9 cellular contexts compared by ENCODE assay signal in genomic region chr7:75937958-75938786, GRCh38. TPM values are rescaled to one million over a fixed set of nuclear protein-coding genes. Genes with fewer than 3 reads are reported as not detected.
DNase-seq lines count a peak whose midpoint lies in the region; ATAC-seq, FAIRE-seq and TF ChIP-seq lines count a peak whose summit lies in the region.
"Had no signal": no experiment of that assay in that cellular context is flagged by ENCODE, and none has a peak within 500 bp of the region (broad histone marks: within the 10 kb centered on the region; RNA-seq: fewer than 3 reads in every experiment).

No MANE protein-coding gene starts in this region.

- H3K36me3 Mint-ChIP-seq in CD8-positive, alpha-beta T cell = peaks cover 18% of the 10 kb centered on the region

- H3K27ac ChIP-seq in HCT116 (ENCODE audit: low read depth, low read length) (peak overlapping the region; percentile 10; the same call in 1 of the 2 replicates), GM12878 (ENCODE audit: control insufficient read depth, insufficient read depth) (no peak overlapping the region)
- H3K27ac ChIP-seq in CD8-positive, alpha-beta T cell (ENCODE audit: low read depth, low read length) = no peak overlapping the region

- H3K36me3 ChIP-seq in HCT116 (ENCODE audit: control insufficient read depth in 1 of 2, insufficient read depth in 2 of 2, low read length in 2 of 2) (no peaks in the 10 kb centered on the region), GM12878 (ENCODE audit: control insufficient read depth in 2 of 2, insufficient read depth in 2 of 2, low read length in 1 of 2) (no peaks in the 10 kb centered on the region; a peak in 1 of 4 replicates)
- no peaks in the 10 kb centered on the region for H3K36me3 ChIP-seq in CD8-positive, alpha-beta T cell (ENCODE audit: insufficient read depth, low read length)

- H3K9me3 Mint-ChIP-seq in CD8-positive, alpha-beta T cell = no peaks in the 10 kb centered on the region
- H3K9me3 Mint-ChIP-seq: activated B cell treated with CpG ODN at 0.5 μM for 24 hours had no signal

- H4K20me1 ChIP-seq in HCT116 (ENCODE audit: insufficient read depth) (no peaks in the 10 kb centered on the region), GM12878 (ENCODE audit: control insufficient read depth, insufficient read depth) (no peaks in the 10 kb centered on the region)

- H3K4me1 Mint-ChIP-seq in CD8-positive, alpha-beta T cell (ENCODE audit: low read depth) = peaks cover 11% of the 10 kb centered on the region

- POLR2A ChIA-PET in HCT116 (lab: Charles Lee) = interaction anchor here (1.2 kb wide), 1 partner anchor 23 kb away, joined by 5 read pairs; no protein-coding TSS in a partner anchor
- POLR2A ChIA-PET in GM12878 (lab: Charles Lee) = no interaction called here
- POLR2A ChIA-PET in CD8-positive, alpha-beta T cell (lab: Charles Lee) = no interaction called here

- CTCF ChIA-PET in HCT116 (lab: Charles Lee) = no interaction called here
- CTCF ChIA-PET in GM12878 (lab: Yijun Ruan, JAX) = interaction anchor here (0.6 to 0.8 kb wide), 2 partner anchors 13 to 97 kb away, joined by 3 read pairs; no protein-coding TSS in a partner anchor
- CTCF ChIA-PET in CD8-positive, alpha-beta T cell (lab: Charles Lee) = interaction anchor here (0.8 to 1.7 kb wide), 2 partner anchors 71 to 81 kb away, joined by 3 to 5 read pairs; no protein-coding TSS in a partner anchor

- ATAC-seq in HCT116 (no peak), GM12878 (no peak), GM21360 (IDR thresholded peaks at IDR 0.05; ENCODE audit: unreplicated experiment) (no peak), HG03095 (IDR thresholded peaks at IDR 0.05; ENCODE audit: unreplicated experiment) (no peak)
- ATAC-seq in CD8-positive, alpha-beta T cell = no peak

- FAIRE-seq in GM12878 (lab: Jason Lieb, UNC) = no peak

- H3K27me3 ChIP-seq in HCT116 (ENCODE audit: insufficient read depth, low read length) = no peaks in the 10 kb centered on the region
- no peaks in the 10 kb centered on the region for H3K27me3 ChIP-seq in GM12878 (replicated peaks in 1 of 2; ENCODE audit: control insufficient read depth in 2 of 2, insufficient read depth in 2 of 2, low read length in 1 of 2)
- H3K27me3 ChIP-seq in CD8-positive, alpha-beta T cell (ENCODE audit: insufficient read depth, low read length) = no peaks in the 10 kb centered on the region

- intact Hi-C loops in HCT116 (cut with micrococcal nuclease) (no loop called here), GM12878 (cut with micrococcal nuclease; ENCODE audit: unreplicated experiment) (no loop called here)
- intact Hi-C loops in CD8-positive, alpha-beta T cell (cut with DNase I, micrococcal nuclease) = no loop called here

- H3K4me2 ChIP-seq in HCT116 (ENCODE audit: low read length) (no peak overlapping the region), GM12878 (ENCODE audit: control insufficient read depth, insufficient read depth) (no peak overlapping the region)

- in situ Hi-C loops in GM12878 (cut with MboI) = no loop called here

- WGBS in GM12878 (ENCODE audit: insufficient coverage, insufficient replicate concordance, low lambda C conversion rate, missing lambda C conversion rate) = 75% methylated on average over 15 of the region's 15 CpGs

- H2AFZ ChIP-seq in HCT116 (ENCODE audit: low read depth, low read length, poor library complexity, severe bottlenecking) (no peak overlapping the region), GM12878 (ENCODE audit: control insufficient read depth, low read depth, low read length) (no peak overlapping the region)

- SMC1A ChIA-PET in GM12878 (lab: Charles Lee; ENCODE audit: uncharacterized antibody, unreplicated experiment) = interaction anchor here (0.6 kb wide), 1 partner anchor 98 kb away, joined by 3 read pairs; no protein-coding TSS in a partner anchor

- H3K4me1 ChIP-seq in HCT116 (ENCODE audit: control insufficient read depth in 1 of 2, insufficient read depth in 2 of 2, low read length in 2 of 2) (peaks cover 24 to 32% of the 10 kb centered on the region in 2 experiments), GM12878 (ENCODE audit: control insufficient read depth, insufficient read depth, low read length) (no peaks in the 10 kb centered on the region)
- no peaks in the 10 kb centered on the region for H3K4me1 ChIP-seq in CD8-positive, alpha-beta T cell (ENCODE audit: insufficient read depth, low read length)

- no peak for TF ChIP-seq POLR2A in HCT116 (IDR thresholded peaks at IDR 0.05; ENCODE audit: borderline replicate concordance, extremely low read depth, insufficient read depth, insufficient read length)
- no peak for TF ChIP-seq POLR2A in GM12878 (IDR thresholded peaks at IDR 0.05; ENCODE audit: low read depth, low read length)

- no peak overlapping the region for H3K27ac Mint-ChIP-seq in CD8-positive, alpha-beta T cell
- H3K27ac Mint-ChIP-seq: activated B cell treated with CpG ODN at 0.5 μM for 24 hours had no signal

- TF ChIP-seq CTCF in HCT116 (IDR thresholded peaks at IDR 0.05 in 2 of 3, conservative IDR thresholded peaks at IDR 0.05 in 1 of 3; ENCODE audit: borderline replicate concordance in 1 of 3, insufficient read depth in 1 of 3, low read depth in 2 of 3, low read length in 2 of 3) (no peak), GM12878 (IDR thresholded peaks at IDR 0.05 in 2 of 3, conservative IDR thresholded peaks at IDR 0.05 in 1 of 3; ENCODE audit: control insufficient read depth in 2 of 3, extremely low read depth in 1 of 3, insufficient read depth in 1 of 3, low read depth in 3 of 3, low read length in 3 of 3) (no peak)
- no peak for TF ChIP-seq CTCF in CD8-positive, alpha-beta T cell (IDR thresholded peaks at IDR 0.05)

- BruUV-seq in HCT116 (replicated peaks; lab: Mats Ljungman, UMichigan) (no TSS peak), GM12878 (replicated peaks; lab: Mats Ljungman, UMichigan) (no TSS peak)

- H3K9me2 ChIP-seq in HCT116 (ENCODE audit: insufficient read depth) = no peaks in the 10 kb centered on the region

- TF ChIP-seq EP300 in GM12878 (IDR thresholded peaks at IDR 0.05; ENCODE audit: borderline replicate concordance in 1 of 2, control insufficient read depth in 1 of 2, low read depth in 2 of 2, low read length in 2 of 2) = no peak

- no peak for TF ChIP-seq RAD21 in HCT116 (IDR thresholded peaks at IDR 0.05; ENCODE audit: low read depth)
- TF ChIP-seq RAD21 in GM12878 (IDR thresholded peaks at IDR 0.05; ENCODE audit: insufficient read depth, low read depth, low read length) = no peak

- DNase-seq in HCT116 (ENCODE audit: low read depth, low spot score) = peak; percentile 61
- DNase-seq in GM12878 (ENCODE audit: low read depth, low spot score) = no peak
- DNase-seq in inferior parietal cortex (ENCODE audit: extremely low spot score) = peak; percentile 62
- peak; percentile 52 for DNase-seq in smooth muscle cell of the brain vasculature (ENCODE audit: low read depth, low spot score)
- no peak for DNase-seq in CD8-positive, alpha-beta T cell
- DNase-seq in NCI-H524 (lab: John Stamatoyannopoulos, UW) = no peak
- DNase-seq: activated B cell treated with CpG ODN at 0.5 μM for 24 hours had no signal

- H3K9me3 ChIP-seq in HCT116 (ENCODE audit: control insufficient read depth in 1 of 2, insufficient read depth in 1 of 2, low read depth in 1 of 2, low read length in 2 of 2) = no peaks in the 10 kb centered on the region
- H3K9me3 ChIP-seq in GM12878 (replicated peaks; ENCODE audit: control insufficient read depth, insufficient read depth, low read length) = no peaks in the 10 kb centered on the region; the same call in 2 of the 3 replicates
- no peaks in the 10 kb centered on the region for H3K9me3 ChIP-seq in CD8-positive, alpha-beta T cell (ENCODE audit: low read length)

- RAD21 ChIA-PET in HCT116 (lab: Charles Lee; ENCODE audit: low non-redundant PET in 1 of 2, low total read pairs in 2 of 2, uncharacterized antibody in 2 of 2, unreplicated experiment in 2 of 2) (interaction anchor here in 1 of 2 experiments (0.6 kb wide), 1 partner anchor 82 kb away, joined by 4 read pairs; no protein-coding TSS in a partner anchor), GM12878 (lab: Charles Lee; ENCODE audit: unreplicated experiment) (no interaction called here)

- no peaks in the 10 kb centered on the region for H3K27me3 Mint-ChIP-seq in CD8-positive, alpha-beta T cell (ENCODE audit: low read depth)
- H3K27me3 Mint-ChIP-seq: activated B cell treated with CpG ODN at 0.5 μM for 24 hours had no signal

- H3K4me3 ChIP-seq in HCT116 (replicated peaks in 1 of 2; ENCODE audit: low read depth in 1 of 2, low read length in 2 of 2) (no peak overlapping the region), GM12878 (no peak overlapping the region)
- no peak overlapping the region for H3K4me3 ChIP-seq in CD8-positive, alpha-beta T cell (ENCODE audit: low read depth, low read length)

- peaks cover 24% of the 10 kb centered on the region for H3K79me2 ChIP-seq in HCT116 (ENCODE audit: insufficient read depth, low read length)
- no peaks in the 10 kb centered on the region; the same call in 1 of the 2 replicates for H3K79me2 ChIP-seq in GM12878 (ENCODE audit: control insufficient read depth, insufficient read depth, low read length)

- no peak overlapping the region for H3K4me3 Mint-ChIP-seq in CD8-positive, alpha-beta T cell
- H3K4me3 Mint-ChIP-seq: activated B cell treated with CpG ODN at 0.5 μM for 24 hours had no signal

- H3K9ac ChIP-seq in HCT116 (ENCODE audit: low read length) = no peak overlapping the region
- no peak overlapping the region for H3K9ac ChIP-seq in GM12878 (ENCODE audit: control insufficient read depth, insufficient read depth, low read length)

RNA-seq across cellular contexts. Expression of gene POR, which starts 23.2 kb away (rescaled TPM):
- total RNA-seq in HCT116 (2021; ENCODE audit: unreplicated experiment) = 120 TPM
- polyA plus RNA-seq in HCT116 (2012) = 90.7 and 111 TPM in 2 replicates
- total RNA-seq in GM12878 (2013; cell fraction: nucleolus; rRNA removed) = 89.1 and 114 TPM in 2 replicates
- total RNA-seq in GM12878 (2014; rRNA removed) = 67.6 and 75.5 TPM in 2 replicates
- 15.3 and 16.2 TPM in 2 replicates for total RNA-seq in GM12878 (2014; rRNA removed; fragmentation: Illumina TruSeq; extraction: Trizol)
- 72.2 and 75.8 TPM in 2 replicates for total RNA-seq in GM12878 (2021)
- 10.8 TPM for polyA plus RNA-seq in GM12878 (2011; ENCODE audit: low read depth)
- 7.9 and 16.0 TPM in 2 replicates for polyA plus RNA-seq in GM12878 (2011; rRNA removed)
- polyA plus RNA-seq in GM12878 (2011; cell fraction: cytosol; rRNA removed) = 28.1 and 40.8 TPM in 2 replicates
- polyA plus RNA-seq in GM12878 (2011; cell fraction: nucleus; rRNA removed) = 119 and 145 TPM in 2 replicates
- polyA plus RNA-seq in GM12878 (2012) = 32.6 and 32.8 TPM in 2 replicates
- polyA plus RNA-seq in GM12878 (2014; fragmentation: Illumina TruSeq; extraction: Trizol) = 27.0 and 33.7 TPM in 2 replicates
- 1 to 10 TPM; 2.2 to 8.2 TPM for polyA plus RNA-seq in GM12878 (2014; fragmentation: Nextera tagmentation; extraction: Ambion mirVana)
- 38.1 and 45.2 TPM in 2 replicates for polyA plus RNA-seq in GM12878 (2014; rRNA removed)
- polyA plus RNA-seq in GM12878 (2016; fragmentation: Nextera tagmentation; extraction: Ambion mirVana) = 10 to 100 TPM; 55.7 to 59.0 TPM
- 18.7 and 36.8 TPM in 2 replicates for polyA minus RNA-seq in GM12878 (2011; rRNA and poly(A)+ RNA removed)
- polyA minus RNA-seq in GM12878 (2011; cell fraction: cytosol; rRNA and poly(A)+ RNA removed) = 29.0 and 34.8 TPM in 2 replicates
- polyA minus RNA-seq in GM12878 (2011; cell fraction: nucleus; rRNA and poly(A)+ RNA removed) = 25.1 and 46.7 TPM in 2 replicates
- 10 to 100 TPM; 64.4 to 66.7 TPM for total RNA-seq in CD8-positive, alpha-beta T cell

RNA-seq across cellular contexts. Expression of gene TMEM120A, which starts 56.2 kb away (rescaled TPM):
- total RNA-seq in HCT116 (2021; ENCODE audit: unreplicated experiment) (25.9 TPM), GM12878 (2014; rRNA removed) (11.7 and 12.7 TPM in 2 replicates), GM12878 (2014; rRNA removed; fragmentation: Illumina TruSeq; extraction: Trizol) (9.1 and 10.8 TPM in 2 replicates), GM12878 (2021) (18.1 and 21.2 TPM in 2 replicates)
- polyA plus RNA-seq in HCT116 (2012) = 38.7 and 46.3 TPM in 2 replicates
- 42.9 and 48.9 TPM in 2 replicates for total RNA-seq in GM12878 (2013; cell fraction: nucleolus; rRNA removed)
- polyA plus RNA-seq in GM12878 (2011; ENCODE audit: low read depth) = 24.8 TPM
- polyA plus RNA-seq in GM12878 (2011; rRNA removed) (65.5 and 86.6 TPM in 2 replicates), GM12878 (2014; fragmentation: Illumina TruSeq; extraction: Trizol) (17.1 and 18.7 TPM in 2 replicates), GM12878 (2014; fragmentation: Nextera tagmentation; extraction: Ambion mirVana) (1 to 10 TPM in 1 of 2 experiments, under 1 TPM in 1; 0.43 to 3.7 TPM), GM12878 (2014; rRNA removed) (26.2 and 27.6 TPM in 2 replicates), GM12878 (2016; fragmentation: Nextera tagmentation; extraction: Ambion mirVana) (10 to 100 TPM; 20.0 to 25.0 TPM)
- polyA plus RNA-seq in GM12878 (2011; cell fraction: cytosol; rRNA removed) = 61.9 and 84.4 TPM in 2 replicates
- polyA plus RNA-seq in GM12878 (2011; cell fraction: nucleus; rRNA removed) = 108 and 137 TPM in 2 replicates
- polyA plus RNA-seq in GM12878 (2012) = 28.3 and 44.7 TPM in 2 replicates
- polyA minus RNA-seq in GM12878 (2011; rRNA and poly(A)+ RNA removed) = 139 and 147 TPM in 2 replicates
- polyA minus RNA-seq in GM12878 (2011; cell fraction: cytosol; rRNA and poly(A)+ RNA removed) = 19.4 and 23.9 TPM in 2 replicates
- 21.0 and 23.5 TPM in 2 replicates for polyA minus RNA-seq in GM12878 (2011; cell fraction: nucleus; rRNA and poly(A)+ RNA removed)
- 10 to 100 TPM in 1 of 2 experiments, 1 to 10 TPM in 1; 8.3 to 11.5 TPM for total RNA-seq in CD8-positive, alpha-beta T cell

RNA-seq across cellular contexts. Expression of gene RHBDD2, which starts 59.3 kb away (rescaled TPM):
- total RNA-seq in HCT116 (2021; ENCODE audit: unreplicated experiment) = 42.9 TPM
- 42.5 and 44.2 TPM in 2 replicates for polyA plus RNA-seq in HCT116 (2012)
- total RNA-seq in GM12878 (2013; cell fraction: nucleolus; rRNA removed) = 14.0 and 17.1 TPM in 2 replicates
- total RNA-seq in GM12878 (2014; rRNA removed) = 23.6 and 23.8 TPM in 2 replicates
- 6.7 and 8.8 TPM in 2 replicates for total RNA-seq in GM12878 (2014; rRNA removed; fragmentation: Illumina TruSeq; extraction: Trizol)
- total RNA-seq in GM12878 (2021) = 22.6 and 25.7 TPM in 2 replicates
- polyA plus RNA-seq in GM12878 (2011; ENCODE audit: low read depth) = 16.1 TPM
- polyA plus RNA-seq in GM12878 (2011; rRNA removed) = 4.9 and 14.5 TPM in 2 replicates
- polyA plus RNA-seq in GM12878 (2011; cell fraction: cytosol; rRNA removed) = 25.6 and 27.5 TPM in 2 replicates
- 16.8 and 20.7 TPM in 2 replicates for polyA plus RNA-seq in GM12878 (2011; cell fraction: nucleus; rRNA removed)
- polyA plus RNA-seq in GM12878 (2012) = 19.6 and 27.6 TPM in 2 replicates
- 7.0 and 13.1 TPM in 2 replicates for polyA plus RNA-seq in GM12878 (2014; fragmentation: Illumina TruSeq; extraction: Trizol)
- 1 to 10 TPM; 3.9 to 7.4 TPM for polyA plus RNA-seq in GM12878 (2014; fragmentation: Nextera tagmentation; extraction: Ambion mirVana)
- polyA plus RNA-seq in GM12878 (2014; rRNA removed) = 19.3 and 21.1 TPM in 2 replicates
- 10 to 100 TPM; 31.5 to 39.8 TPM for polyA plus RNA-seq in GM12878 (2016; fragmentation: Nextera tagmentation; extraction: Ambion mirVana)
- polyA minus RNA-seq in GM12878 (2011; rRNA and poly(A)+ RNA removed) = 17.5 and 19.5 TPM in 2 replicates
- polyA minus RNA-seq in GM12878 (2011; cell fraction: cytosol; rRNA and poly(A)+ RNA removed) = 11.1 and 14.7 TPM in 2 replicates
- 7.1 and 14.1 TPM in 2 replicates for polyA minus RNA-seq in GM12878 (2011; cell fraction: nucleus; rRNA and poly(A)+ RNA removed)
- 100 to 1,000 TPM; 167 to 173 TPM for total RNA-seq in CD8-positive, alpha-beta T cell

Comparison
In these comparisons a context has a peak if more than half of its experiments do, and no peak if none do; other contexts are left out.
1. DNase-seq: peak in HCT116 (single experiment), inferior parietal cortex (single experiment) and smooth muscle cell of the brain vasculature (single experiment); none in GM12878 (single experiment), CD8-positive, alpha-beta T cell (0 of 7) and NCI-H524 (0 of 2).
2. Of the 18 proteins assayed by ChIP-seq in both GM12878 and HCT116: peak only in GM12878: none; only in HCT116: CEBPB, MAX, POLR2AphosphoS5 and SP1; in both: none; in neither: 14.